11 cellular contexts compared by ENCODE assay signal in the genomic region with DNA sequence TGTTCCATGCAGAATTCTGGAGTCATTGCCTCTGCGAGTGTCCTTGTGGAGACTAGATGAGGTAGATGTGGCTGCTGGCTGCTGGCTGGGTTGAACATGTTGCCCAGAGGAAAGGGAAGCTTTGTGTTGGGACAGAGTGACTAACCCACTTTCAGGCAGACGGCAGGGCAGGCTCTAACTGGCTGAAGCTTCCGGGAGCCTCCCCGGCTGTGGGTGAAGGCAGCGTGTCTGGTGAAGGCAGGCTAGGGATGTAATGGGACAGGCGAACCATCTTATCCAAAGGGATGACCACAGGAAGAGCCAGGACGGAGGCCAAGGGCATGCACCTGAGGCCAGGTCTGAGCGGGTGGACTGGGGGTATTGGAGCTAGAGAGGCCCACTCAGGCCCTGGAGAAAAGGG. TPM values are rescaled to one million over a fixed set of nuclear protein-coding genes. Genes with fewer than 3 reads are reported as not detected.
DNase-seq lines count a peak whose midpoint lies in the region; ATAC-seq and TF ChIP-seq lines count a peak whose summit lies in the region.
"Had no signal": no experiment of that assay in that cellular context is flagged by ENCODE, and none has a peak within 500 bp of the region (broad histone marks: within the 10 kb centered on the region; RNA-seq: fewer than 3 reads in every experiment).

No MANE protein-coding gene starts in this region.

- H3K27ac Mint-ChIP-seq in activated T-helper 17 cell treated with anti-CD3 and anti-CD28 coated beads, Interleukin-2, amount 50 U/mL, for 72 hours = peak overlapping the region; percentile 93
- H3K27ac Mint-ChIP-seq in glutamatergic neuron (ENCODE audit: unreplicated experiment) (no peak overlapping the region), progenitor cell of endocrine pancreas (no peak overlapping the region)
- H3K27ac Mint-ChIP-seq: activated B cell treated with CpG ODN at 0.5 μM for 24 hours had no signal

- DNase-seq in AG20443 (ENCODE audit: low spot score) = peak; percentile 23
- DNase-seq in Kasumi-1 (lab: John Stamatoyannopoulos, UW) = peak; percentile 83 to 87
- no peak for DNase-seq in left lobe of liver (ENCODE audit: low spot score)
- no peak for DNase-seq in glutamatergic neuron
- DNase-seq in progenitor cell of endocrine pancreas (ENCODE audit: low spot score, unreplicated experiment) = no peak
- no peak for DNase-seq in NCI-H2171 (lab: John Stamatoyannopoulos, UW)
- no peak for DNase-seq in RPMI8226
- DNase-seq: activated B cell treated with CpG ODN at 0.5 μM for 24 hours, DMS153, NCI-H524 had no signal

- H3K4me3 Mint-ChIP-seq in activated T-helper 17 cell treated with anti-CD3 and anti-CD28 coated beads, Interleukin-2, amount 50 U/mL, for 72 hours = peak overlapping the region; percentile 67
- no peak overlapping the region for H3K4me3 Mint-ChIP-seq in glutamatergic neuron (ENCODE audit: unreplicated experiment)
- H3K4me3 Mint-ChIP-seq in progenitor cell of endocrine pancreas (ENCODE audit: low read depth) = no peak overlapping the region
- H3K4me3 Mint-ChIP-seq: activated B cell treated with CpG ODN at 0.5 μM for 24 hours had no signal

- no peak for ATAC-seq in activated T-helper 17 cell treated with anti-CD3 and anti-CD28 coated beads, Interleukin-2, amount 50 U/mL, for 72 hours (replicated peaks)
- peak; percentile 24 for ATAC-seq in left lobe of liver

- TF ChIP-seq CTCF in glutamatergic neuron (IDR thresholded peaks at IDR 0.05; ENCODE audit: partially characterized antibody, unreplicated experiment) (no peak), progenitor cell of endocrine pancreas (IDR thresholded peaks at IDR 0.05; ENCODE audit: unreplicated experiment) (no peak)

- no peaks in the 10 kb centered on the region for H3K27me3 Mint-ChIP-seq in activated T-helper 17 cell treated with anti-CD3 and anti-CD28 coated beads, Interleukin-2, amount 50 U/mL, for 72 hours
- H3K27me3 Mint-ChIP-seq in glutamatergic neuron (ENCODE audit: unreplicated experiment) (peaks cover 4% of the 10 kb centered on the region), progenitor cell of endocrine pancreas (peaks cover 3% of the 10 kb centered on the region)

- H3K4me1 Mint-ChIP-seq in activated T-helper 17 cell treated with anti-CD3 and anti-CD28 coated beads, Interleukin-2, amount 50 U/mL, for 72 hours = peaks cover 35% of the 10 kb centered on the region
- H3K4me1 Mint-ChIP-seq in glutamatergic neuron (ENCODE audit: low read depth, unreplicated experiment) (no peaks in the 10 kb centered on the region), progenitor cell of endocrine pancreas (ENCODE audit: low read depth) (peaks cover 4% of the 10 kb centered on the region)

- peaks cover 28% of the 10 kb centered on the region for H3K36me3 Mint-ChIP-seq in activated T-helper 17 cell treated with anti-CD3 and anti-CD28 coated beads, Interleukin-2, amount 50 U/mL, for 72 hours (ENCODE audit: low read depth)
- H3K36me3 Mint-ChIP-seq in glutamatergic neuron (ENCODE audit: unreplicated experiment) (no peaks in the 10 kb centered on the region), progenitor cell of endocrine pancreas (ENCODE audit: insufficient read depth) (peaks cover 1% of the 10 kb centered on the region)

- no peaks in the 10 kb centered on the region for H3K9me3 Mint-ChIP-seq in activated T-helper 17 cell treated with anti-CD3 and anti-CD28 coated beads, Interleukin-2, amount 50 U/mL, for 72 hours
- H3K9me3 Mint-ChIP-seq in glutamatergic neuron (ENCODE audit: unreplicated experiment) = peaks cover 2% of the 10 kb centered on the region
- no peaks in the 10 kb centered on the region for H3K9me3 Mint-ChIP-seq in progenitor cell of endocrine pancreas (ENCODE audit: low read depth)
- H3K9me3 Mint-ChIP-seq: activated B cell treated with CpG ODN at 0.5 μM for 24 hours had no signal

RNA-seq across cellular contexts. Expression of gene ASPRV1, which starts 16.0 kb away (rescaled TPM):
- total RNA-seq in activated T-helper 17 cell treated with anti-CD3 and anti-CD28 coated beads, Interleukin-2, amount 50 U/mL, for 72 hours = 1 to 10 TPM in 1 of 2 donors, under 1 TPM in 1; 0.73 to 3.4 TPM
- 0.78 TPM for total RNA-seq in left lobe of liver
- total RNA-seq in glutamatergic neuron (ENCODE audit: unreplicated experiment) = 2.5 TPM
- total RNA-seq in progenitor cell of endocrine pancreas = 1.1 and 1.2 TPM in 2 replicates

RNA-seq across cellular contexts. Expression of gene MXD1, which starts 30.5 kb away (rescaled TPM):
- 10 to 100 TPM; 14.8 to 40.6 TPM for total RNA-seq in activated T-helper 17 cell treated with anti-CD3 and anti-CD28 coated beads, Interleukin-2, amount 50 U/mL, for 72 hours
- total RNA-seq in left lobe of liver = 4.8 TPM
- 15.8 TPM for total RNA-seq in glutamatergic neuron (ENCODE audit: unreplicated experiment)
- 9.2 and 10.8 TPM in 2 replicates for total RNA-seq in progenitor cell of endocrine pancreas

RNA-seq across cellular contexts. Expression of gene SNRNP27, which starts 51.7 kb away (rescaled TPM):
- total RNA-seq in activated T-helper 17 cell treated with anti-CD3 and anti-CD28 coated beads, Interleukin-2, amount 50 U/mL, for 72 hours = 10 to 100 TPM; 54.9 to 60.1 TPM
- total RNA-seq in left lobe of liver (13.8 TPM), glutamatergic neuron (ENCODE audit: unreplicated experiment) (93.7 TPM), progenitor cell of endocrine pancreas (46.7 and 47.2 TPM in 2 replicates)

Comparison
In these comparisons a context has a peak if more than half of its experiments do, and no peak if none do; other contexts are left out.
1. DNase-seq: peak in AG20443 (single experiment) and Kasumi-1 (2 of 2); none in left lobe of liver (single experiment), glutamatergic neuron (single experiment), progenitor cell of endocrine pancreas (single experiment), NCI-H2171 (single experiment) and RPMI8226 (single experiment).